Comparison of ENCODE assay signal across 8 cellular contexts in genomic region chr7:1044189-1045037, GRCh38. TPM values are rescaled to one million over a fixed set of nuclear protein-coding genes. Genes with fewer than 3 reads are reported as not detected.
DNase-seq lines count a peak whose midpoint lies in the region; ATAC-seq, FAIRE-seq and TF ChIP-seq lines count a peak whose summit lies in the region.

A gene with protein sequence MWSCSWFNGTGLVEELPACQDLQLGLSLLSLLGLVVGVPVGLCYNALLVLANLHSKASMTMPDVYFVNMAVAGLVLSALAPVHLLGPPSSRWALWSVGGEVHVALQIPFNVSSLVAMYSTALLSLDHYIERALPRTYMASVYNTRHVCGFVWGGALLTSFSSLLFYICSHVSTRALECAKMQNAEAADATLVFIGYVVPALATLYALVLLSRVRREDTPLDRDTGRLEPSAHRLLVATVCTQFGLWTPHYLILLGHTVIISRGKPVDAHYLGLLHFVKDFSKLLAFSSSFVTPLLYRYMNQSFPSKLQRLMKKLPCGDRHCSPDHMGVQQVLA (plus strand): TSS chr7:1044546. CDS start chr7:1057516, 12,970 bp downstream.

- TF ChIP-seq CTCF in AG10803 (conservative IDR thresholded peaks at IDR 0.05; ENCODE audit: low read length) (peak; percentile 62), activated B cell treated with CpG ODN at 0.5 μM for 24 hours (IDR thresholded peaks at IDR 0.05) (no peak), keratinocyte (optimal IDR thresholded peaks at IDR 0.05 in 1 of 3, IDR thresholded peaks at IDR 0.05 in 1 of 3, conservative IDR thresholded peaks at IDR 0.05 in 1 of 3; ENCODE audit: extremely low read depth in 1 of 3, insufficient read depth in 2 of 3, low read length in 3 of 3) (peak; percentile 50 to 72 (median 58))

- CTCF ChIA-PET in activated B cell treated with CpG ODN at 0.5 μM for 24 hours (lab: Charles Lee), result interaction anchor here (0.9 to 2.4 kb wide), 11 partner anchors 9 to 130 kb away, joined by 3 to 13 read pairs (median 5); no protein-coding TSS in a partner anchor

- H3K27me3 Mint-ChIP-seq in activated B cell treated with CpG ODN at 0.5 μM for 24 hours, result peaks cover 4% of the 10 kb centered on the region

- no peaks in the 10 kb centered on the region for H3K27me3 ChIP-seq in keratinocyte (ENCODE audit: control insufficient read depth, extremely low read depth, insufficient read depth, low read length)

- H3K36me3 ChIP-seq in keratinocyte (ENCODE audit: control insufficient read depth in 2 of 2, extremely low read depth in 1 of 2, insufficient read depth in 2 of 2, low read length in 2 of 2), result no peaks in the 10 kb centered on the region

- H3K79me2 ChIP-seq in keratinocyte (ENCODE audit: control insufficient read depth, insufficient read depth, low read length), result peaks cover 13% of the 10 kb centered on the region

- H3K27ac Mint-ChIP-seq in activated B cell treated with CpG ODN at 0.5 μM for 24 hours, result peak within 1 kb of the TSS; percentile 50

- no peak for FAIRE-seq in keratinocyte (lab: Jason Lieb, UNC)

- H3K4me2 ChIP-seq in keratinocyte (ENCODE audit: control insufficient read depth, extremely low read depth, insufficient read depth, low read depth, low read length), result peak within 1 kb of the TSS; percentile 92

- H3K9ac ChIP-seq in keratinocyte (ENCODE audit: control insufficient read depth, extremely low read depth, insufficient read depth, low read length), result peak within 1 kb of the TSS; percentile 68

- DNase-seq in AG10803 (ENCODE audit: low read depth) (peak; percentile 94), NCI-H2227 treated with DMSO at 0.1 percent for 48 hours (lab: John Stamatoyannopoulos, UW) (peak; percentile 82), activated B cell treated with CpG ODN at 0.5 μM for 24 hours (peak; percentile 96), caudate nucleus (lab: John Stamatoyannopoulos, UW) (peak; percentile 16 to 95 (median 84)), keratinocyte (ENCODE audit: low read depth, low spot score) (peak; percentile 57)
- DNase-seq in stimulated activated CD4-positive, alpha-beta T cell treated with anti-CD3 and anti-CD28 coated beads, Interleukin-12 subunit alpha, Interleukin-12 subunit beta, amount 100 ng/mL, for 48 hours (ENCODE audit: low read depth in 2 of 3, low spot score in 1 of 3), result peak; percentile 81 to 93 (median 91)

- no peaks in the 10 kb centered on the region for H3K9me1 ChIP-seq in keratinocyte (ENCODE audit: control insufficient read depth, extremely low read depth, insufficient read depth, low read length)

- intact Hi-C loops in activated B cell treated with CpG ODN at 0.5 μM for 24 hours (cut with micrococcal nuclease), result loop anchor here (1.0 to 5.0 kb wide), 4 partner anchors 11 to 42 kb away; no protein-coding TSS in a partner anchor

- peak within 1 kb of the TSS; percentile 85 for H3K4me3 Mint-ChIP-seq in activated B cell treated with CpG ODN at 0.5 μM for 24 hours

- ATAC-seq in GM18909 (IDR thresholded peaks at IDR 0.05; ENCODE audit: poor library complexity, unreplicated experiment), result peak; percentile 81
- ATAC-seq in HG03159 (IDR thresholded peaks at IDR 0.05; ENCODE audit: unreplicated experiment), result peak; percentile 92
- peak; percentile 97 for ATAC-seq in activated B cell treated with CpG ODN at 0.5 μM for 24 hours (ENCODE audit: low read depth)

- no peaks in the 10 kb centered on the region for H3K36me3 Mint-ChIP-seq in activated B cell treated with CpG ODN at 0.5 μM for 24 hours (ENCODE audit: low read depth)

- peak within 1 kb of the TSS; percentile 86 for H3K27ac ChIP-seq in caudate nucleus (ENCODE audit: low read depth, low read length)
- peak within 1 kb of the TSS; percentile 59 for H3K27ac ChIP-seq in keratinocyte (ENCODE audit: control insufficient read depth, insufficient read depth, low read length)

- H2AFZ ChIP-seq in keratinocyte (ENCODE audit: control insufficient read depth, low read length), result peak within 1 kb of the TSS; percentile 32

- H4K20me1 ChIP-seq in keratinocyte (ENCODE audit: control insufficient read depth, extremely low read depth, insufficient read depth, low read length), result peaks cover 12% of the 10 kb centered on the region

- dilution Hi-C loops in keratinocyte (cut with MboI; ENCODE audit: extremely low pct_ligation_motif_present, low sequenced_read_pairs), result no loop called here

- H3K9me3 ChIP-seq in keratinocyte (ENCODE audit: control insufficient read depth, low read depth, low read length), result no peaks in the 10 kb centered on the region

- no peaks in the 10 kb centered on the region for H3K9me3 Mint-ChIP-seq in activated B cell treated with CpG ODN at 0.5 μM for 24 hours

- peaks cover 24% of the 10 kb centered on the region for H3K4me1 Mint-ChIP-seq in activated B cell treated with CpG ODN at 0.5 μM for 24 hours

- POLR2A ChIA-PET in activated B cell treated with CpG ODN at 0.5 μM for 24 hours (lab: Charles Lee), result interaction anchor here (1.1 to 2.6 kb wide), 10 partner anchors 12 to 47 kb away, joined by 3 to 18 read pairs (median 6); no protein-coding TSS in a partner anchor

- H3K4me1 ChIP-seq in keratinocyte (ENCODE audit: control insufficient read depth, extremely low read depth, insufficient read depth, low read length), result peaks cover 13% of the 10 kb centered on the region

- peak within 1 kb of the TSS; percentile 61 for H3K4me3 ChIP-seq in AG10803 (ENCODE audit: low read length)
- peak within 1 kb of the TSS; percentile 46 to 67 (median 62) for H3K4me3 ChIP-seq in keratinocyte (ENCODE audit: control insufficient read depth in 2 of 3, extremely low read depth in 1 of 3, insufficient read depth in 2 of 3, low read depth in 1 of 3, low read length in 3 of 3)

RNA-seq across cellular contexts. Expression of the gene that starts here (rescaled TPM):
- 6.2 and 6.9 TPM in 2 replicates for total RNA-seq in activated B cell treated with CpG ODN at 0.5 μM for 24 hours
- 0.13 to 0.24 TPM (median 0.15 TPM) in 3 replicates for polyA plus RNA-seq in keratinocyte
- 0.14 TPM for polyA plus RNA-seq in keratinocyte (2011; ENCODE audit: low read depth)
- polyA plus RNA-seq in keratinocyte (2011; cell fraction: cytosol; rRNA removed), result 0.10 TPM in 1 of 2 replicates, not detected in the other
- polyA plus RNA-seq in keratinocyte (2011; cell fraction: nucleus; rRNA removed), result 0.16 and 0.23 TPM in 2 replicates
- polyA plus RNA-seq in keratinocyte (2012; ENCODE audit: low replicate concordance), result 0.23 TPM in 1 of 2 replicates, not detected in the other
- 0.20 TPM in 1 of 3 replicates, not detected in the others for polyA minus RNA-seq in keratinocyte
- polyA minus RNA-seq in keratinocyte (2011; cell fraction: cytosol; rRNA and poly(A)+ RNA removed), result not detected
- polyA minus RNA-seq in keratinocyte (2011; cell fraction: nucleus; rRNA and poly(A)+ RNA removed), result not detected in 2 replicates

Comparison
In these comparisons a context has a peak if more than half of its experiments do, and no peak if none do; other contexts are left out.
1. Peak in every context shown above with its lines: DNase-seq, ATAC-seq, H3K4me3 ChIP-seq and H3K27ac ChIP-seq.
2. Peak in DNase-seq, H3K4me3 ChIP-seq, H3K27ac ChIP-seq, H3K9ac ChIP-seq and H3K4me2 ChIP-seq in keratinocyte; RNA of the gene not detected or under 1 TPM.